8 cellular contexts compared by ENCODE assay signal in genomic region chr2:148614332-148615049, GRCh38. TPM values are rescaled to one million over a fixed set of nuclear protein-coding genes. Genes with fewer than 3 reads are reported as not detected.
A peak's percentile ranks its signal among the peaks of the same experiment; 100 is the strongest.
DNase-seq lines count a peak whose midpoint lies in the region; ATAC-seq, FAIRE-seq and TF ChIP-seq lines count a peak whose summit lies in the region.

No MANE protein-coding gene starts in this region.

- H3K36me3 ChIP-seq in heart right ventricle, result no peaks in the 10 kb centered on the region

- no peak for TF ChIP-seq CTCF in GM13976 (IDR thresholded peaks at IDR 0.05; ENCODE audit: borderline replicate concordance, control extremely low read depth, extremely low read depth, insufficient read depth, missing control alignments)
- no peak for TF ChIP-seq CTCF in heart right ventricle (IDR thresholded peaks at IDR 0.05)

- H3K4me3 ChIP-seq in heart right ventricle, result no peak overlapping the region

- H3K36me3 Mint-ChIP-seq in stimulated activated effector memory CD8-positive, alpha-beta T cell treated with anti-CD3 and anti-CD28 coated beads, Interleukin-12 subunit alpha, Interleukin-12 subunit beta, amount 100 ng/mL, for 72 hours, result no peaks in the 10 kb centered on the region

- WGBS in heart right ventricle, 2 donors, result 16 to 18% methylated on average over 5 of the region's 5 CpGs

- no peak overlapping the region for H3K4me3 Mint-ChIP-seq in stimulated activated effector memory CD8-positive, alpha-beta T cell treated with anti-CD3 and anti-CD28 coated beads, Interleukin-12 subunit alpha, Interleukin-12 subunit beta, amount 100 ng/mL, for 72 hours

- no peaks in the 10 kb centered on the region for H3K9me3 ChIP-seq in heart right ventricle

- H3K4me1 ChIP-seq in heart right ventricle, result peaks cover 10 to 56% (median 27%) of the 10 kb centered on the region in 9 donors

- in situ Hi-C loops in GM13976 (cut with MboI; ENCODE audit: low sequenced_read_pairs, unreplicated experiment), result no loop called here

- intact Hi-C loops in heart right ventricle (cut with DNase I), result no loop called here

- peak; percentile 98 for ATAC-seq in GM21529 (IDR thresholded peaks at IDR 0.05; ENCODE audit: unreplicated experiment)
- peak; percentile 48 to 91 (median 75) for ATAC-seq in heart right ventricle
- peak; percentile 94 for ATAC-seq in stimulated activated effector memory CD8-positive, alpha-beta T cell treated with anti-CD3 and anti-CD28 coated beads, Interleukin-12 subunit alpha, Interleukin-12 subunit beta, amount 100 ng/mL, for 72 hours

- DNase-seq in GM13976 (ENCODE audit: low spot score), result peak; percentile 70
- DNase-seq in HPDE6-E6E7 (ENCODE audit: extremely low spot score), result peak; percentile 41
- DNase-seq in UCSD-AML1 (lab: John Stamatoyannopoulos, UW; ENCODE audit: unreplicated experiment), result peak; percentile 22
- DNase-seq in heart right ventricle, result no peak
- DNase-seq in stimulated activated effector memory CD8-positive, alpha-beta T cell treated with anti-CD3 and anti-CD28 coated beads, Interleukin-12 subunit alpha, Interleukin-12 subunit beta, amount 100 ng/mL, for 72 hours (ENCODE audit: low spot score in 2 of 2), result no peak
- no peak for DNase-seq in RCC 7860 (ENCODE audit: low spot score)
- no peak for DNase-seq in COLO668 (lab: John Stamatoyannopoulos, UW; ENCODE audit: unreplicated experiment)

- peak overlapping the region in 9 of 10 donors; percentile 23 to 88 (median 71) for H3K27ac ChIP-seq in heart right ventricle

- FAIRE-seq in RCC 7860 (lab: Jason Lieb, UNC), result no peak

- no peaks in the 10 kb centered on the region for H3K9me3 Mint-ChIP-seq in stimulated activated effector memory CD8-positive, alpha-beta T cell treated with anti-CD3 and anti-CD28 coated beads, Interleukin-12 subunit alpha, Interleukin-12 subunit beta, amount 100 ng/mL, for 72 hours

- H3K27me3 ChIP-seq in heart right ventricle, result no peaks in the 10 kb centered on the region

- H3K27ac Mint-ChIP-seq in stimulated activated effector memory CD8-positive, alpha-beta T cell treated with anti-CD3 and anti-CD28 coated beads, Interleukin-12 subunit alpha, Interleukin-12 subunit beta, amount 100 ng/mL, for 72 hours, result peak overlapping the region; percentile 3

- peaks cover 14% of the 10 kb centered on the region for H3K4me1 Mint-ChIP-seq in stimulated activated effector memory CD8-positive, alpha-beta T cell treated with anti-CD3 and anti-CD28 coated beads, Interleukin-12 subunit alpha, Interleukin-12 subunit beta, amount 100 ng/mL, for 72 hours

RNA-seq across cellular contexts. Expression of gene EPC2, which starts 30.1 kb away (rescaled TPM):
- 10 to 100 TPM; 14.2 to 28.8 (median 21.4) TPM for total RNA-seq in heart right ventricle
- 1 to 10 TPM; 5.5 to 6.0 TPM for polyA plus RNA-seq in heart right ventricle

Comparison
In these comparisons a context has a peak if more than half of its experiments do, and no peak if none do; other contexts are left out.
1. DNase-seq: peak in GM13976 (single experiment), HPDE6-E6E7 (single experiment) and UCSD-AML1 (single experiment); none in heart right ventricle (0 of 2), stimulated activated effector memory CD8-positive, alpha-beta T cell treated with anti-CD3 and anti-CD28 coated beads, Interleukin-12 subunit alpha, Interleukin-12 subunit beta, amount 100 ng/mL, for 72 hours (0 of 2), RCC 7860 (single experiment) and COLO668 (single experiment).
2. Peak in every context shown above with its lines, with median percentiles within 50 percentile points of each other: ATAC-seq.